ENCODE assay signal across 1 cellular context in the genomic region with DNA sequence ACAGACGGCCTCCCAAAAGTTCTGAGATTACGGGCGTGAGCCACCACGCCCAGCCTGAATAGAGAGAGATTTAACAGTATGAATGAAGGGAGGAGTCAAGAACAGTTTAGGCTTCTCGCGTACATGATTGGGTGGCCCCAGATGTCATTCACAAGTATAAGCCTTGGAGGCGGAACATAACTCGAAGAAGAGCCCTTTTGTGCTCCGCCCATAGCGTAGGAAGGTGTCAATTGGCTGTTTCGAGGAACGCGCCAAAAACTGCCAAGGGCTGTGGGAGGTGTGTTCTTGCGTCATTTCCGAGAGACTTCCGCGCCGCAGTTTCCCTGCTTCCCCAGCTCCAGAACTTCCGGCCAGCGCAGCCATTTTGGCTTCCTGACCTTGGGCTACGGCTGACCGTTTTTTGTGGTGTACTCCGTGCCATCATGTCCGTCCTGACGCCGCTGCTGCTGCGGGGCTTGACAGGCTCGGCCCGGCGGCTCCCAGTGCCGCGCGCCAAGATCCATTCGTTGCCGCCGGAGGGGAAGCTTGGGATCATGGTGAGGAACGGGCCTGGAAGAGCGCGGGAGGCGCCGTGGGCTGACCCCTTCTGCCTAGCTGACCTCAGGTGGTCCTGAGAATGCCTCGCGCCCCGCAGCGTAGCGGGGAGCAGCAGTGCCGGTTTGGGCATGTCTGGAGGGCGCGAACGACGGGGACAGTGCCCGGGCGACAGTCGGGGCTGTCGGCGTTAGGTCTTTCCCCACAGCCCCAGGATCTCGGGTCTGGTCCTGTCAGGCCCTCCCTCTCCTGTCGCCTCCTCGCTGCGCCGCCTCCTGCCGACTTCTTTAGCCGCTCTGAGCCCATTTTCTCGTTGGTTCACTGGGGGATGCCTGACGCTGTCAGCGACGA.
A peak's percentile ranks its signal among the peaks of the same experiment; 100 is the strongest.
TF ChIP-seq lines count a peak whose summit lies in the region.

Gene COX8A (plus strand): TSS at position 362 of the 885 bp plus-strand sequence. CDS start 61 bp downstream, at position 423.

TF ChIP-seq in HepG2, 621 proteins besides CTCF, POLR2A, EP300 and RAD21 (continues in another document):
- TF ChIP-seq ZNF431 (CRISPR knock-in tag; IDR thresholded peaks at IDR 0.05; ENCODE audit: borderline replicate concordance, low read depth) (peak; percentile 90), ZNF644 (CRISPR knock-in tag; IDR thresholded peaks at IDR 0.05; ENCODE audit: low read depth) (no peak), ZBTB26 (CRISPR knock-in tag; IDR thresholded peaks at IDR 0.05; ENCODE audit: borderline replicate concordance) (peak; percentile 70), SIX4 (CRISPR knock-in tag; IDR thresholded peaks at IDR 0.05) (peak; percentile 37; the same call in 1 of the 2 replicates), JDP2 (CRISPR knock-in tag; IDR thresholded peaks at IDR 0.05; ENCODE audit: borderline replicate concordance) (no peak), SMAD9 (CRISPR knock-in tag; IDR thresholded peaks at IDR 0.05) (peak; percentile 96; the same call in 1 of the 2 replicates), MXD1 (CRISPR knock-in tag; IDR thresholded peaks at IDR 0.05) (no peak; the same call in 1 of the 2 replicates), SP4 (CRISPR knock-in tag; IDR thresholded peaks at IDR 0.05) (peak; percentile 92), ZNF460 (CRISPR knock-in tag; IDR thresholded peaks at IDR 0.05; ENCODE audit: borderline replicate concordance) (0 out of 2 replicates have a peak, but pooled peaks have one; percentile 45), XRCC5 (optimal IDR thresholded peaks at IDR 0.05; ENCODE audit: low read length) (peak; percentile 55), ZNF124 (CRISPR knock-in tag; IDR thresholded peaks at IDR 0.05) (no peak), ZBTB7B (CRISPR knock-in tag; IDR thresholded peaks at IDR 0.05) (peak; percentile 57), THAP11 (CRISPR knock-in tag; IDR thresholded peaks at IDR 0.05) (peak; percentile 94), ERF (CRISPR knock-in tag; IDR thresholded peaks at IDR 0.05) (peak; percentile 57; the same call in 1 of the 2 replicates), ZNF790 (CRISPR knock-in tag; IDR thresholded peaks at IDR 0.05; ENCODE audit: borderline replicate concordance) (no peak), ZNF329 (CRISPR knock-in tag; IDR thresholded peaks at IDR 0.05; ENCODE audit: low read depth) (0 out of 2 replicates have a peak, but pooled peaks have one; percentile 55), RCOR2 (CRISPR knock-in tag; IDR thresholded peaks at IDR 0.05) (no peak), ZNF432 (CRISPR knock-in tag; IDR thresholded peaks at IDR 0.05; ENCODE audit: borderline replicate concordance) (peak; percentile 41; the same call in 1 of the 2 replicates), KLF12 (CRISPR knock-in tag; IDR thresholded peaks at IDR 0.05; ENCODE audit: borderline replicate concordance) (0 out of 2 replicates have a peak, but pooled peaks have one; percentile 45)
- TF ChIP-seq, protein P1, sequence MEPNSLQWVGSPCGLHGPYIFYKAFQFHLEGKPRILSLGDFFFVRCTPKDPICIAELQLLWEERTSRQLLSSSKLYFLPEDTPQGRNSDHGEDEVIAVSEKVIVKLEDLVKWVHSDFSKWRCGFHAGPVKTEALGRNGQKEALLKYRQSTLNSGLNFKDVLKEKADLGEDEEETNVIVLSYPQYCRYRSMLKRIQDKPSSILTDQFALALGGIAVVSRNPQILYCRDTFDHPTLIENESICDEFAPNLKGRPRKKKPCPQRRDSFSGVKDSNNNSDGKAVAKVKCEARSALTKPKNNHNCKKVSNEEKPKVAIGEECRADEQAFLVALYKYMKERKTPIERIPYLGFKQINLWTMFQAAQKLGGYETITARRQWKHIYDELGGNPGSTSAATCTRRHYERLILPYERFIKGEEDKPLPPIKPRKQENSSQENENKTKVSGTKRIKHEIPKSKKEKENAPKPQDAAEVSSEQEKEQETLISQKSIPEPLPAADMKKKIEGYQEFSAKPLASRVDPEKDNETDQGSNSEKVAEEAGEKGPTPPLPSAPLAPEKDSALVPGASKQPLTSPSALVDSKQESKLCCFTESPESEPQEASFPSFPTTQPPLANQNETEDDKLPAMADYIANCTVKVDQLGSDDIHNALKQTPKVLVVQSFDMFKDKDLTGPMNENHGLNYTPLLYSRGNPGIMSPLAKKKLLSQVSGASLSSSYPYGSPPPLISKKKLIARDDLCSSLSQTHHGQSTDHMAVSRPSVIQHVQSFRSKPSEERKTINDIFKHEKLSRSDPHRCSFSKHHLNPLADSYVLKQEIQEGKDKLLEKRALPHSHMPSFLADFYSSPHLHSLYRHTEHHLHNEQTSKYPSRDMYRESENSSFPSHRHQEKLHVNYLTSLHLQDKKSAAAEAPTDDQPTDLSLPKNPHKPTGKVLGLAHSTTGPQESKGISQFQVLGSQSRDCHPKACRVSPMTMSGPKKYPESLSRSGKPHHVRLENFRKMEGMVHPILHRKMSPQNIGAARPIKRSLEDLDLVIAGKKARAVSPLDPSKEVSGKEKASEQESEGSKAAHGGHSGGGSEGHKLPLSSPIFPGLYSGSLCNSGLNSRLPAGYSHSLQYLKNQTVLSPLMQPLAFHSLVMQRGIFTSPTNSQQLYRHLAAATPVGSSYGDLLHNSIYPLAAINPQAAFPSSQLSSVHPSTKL (CRISPR knock-in tag; IDR thresholded peaks at IDR 0.05), result peak; percentile 56; the same call in 1 of the 2 replicates
- TF ChIP-seq, protein P2, sequence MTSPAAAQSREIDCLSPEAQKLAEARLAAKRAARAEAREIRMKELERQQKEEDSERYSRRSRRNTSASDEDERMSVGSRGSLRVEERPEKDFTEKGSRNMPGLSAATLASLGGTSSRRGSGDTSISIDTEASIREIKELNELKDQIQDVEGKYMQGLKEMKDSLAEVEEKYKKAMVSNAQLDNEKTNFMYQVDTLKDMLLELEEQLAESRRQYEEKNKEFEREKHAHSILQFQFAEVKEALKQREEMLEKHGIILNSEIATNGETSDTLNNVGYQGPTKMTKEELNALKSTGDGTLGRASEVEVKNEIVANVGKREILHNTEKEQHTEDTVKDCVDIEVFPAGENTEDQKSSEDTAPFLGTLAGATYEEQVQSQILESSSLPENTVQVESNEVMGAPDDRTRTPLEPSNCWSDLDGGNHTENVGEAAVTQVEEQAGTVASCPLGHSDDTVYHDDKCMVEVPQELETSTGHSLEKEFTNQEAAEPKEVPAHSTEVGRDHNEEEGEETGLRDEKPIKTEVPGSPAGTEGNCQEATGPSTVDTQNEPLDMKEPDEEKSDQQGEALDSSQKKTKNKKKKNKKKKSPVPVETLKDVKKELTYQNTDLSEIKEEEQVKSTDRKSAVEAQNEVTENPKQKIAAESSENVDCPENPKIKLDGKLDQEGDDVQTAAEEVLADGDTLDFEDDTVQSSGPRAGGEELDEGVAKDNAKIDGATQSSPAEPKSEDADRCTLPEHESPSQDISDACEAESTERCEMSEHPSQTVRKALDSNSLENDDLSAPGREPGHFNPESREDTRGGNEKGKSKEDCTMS (CRISPR knock-in tag; conservative IDR thresholded peaks at IDR 0.05), result no peak
- TF ChIP-seq, protein P3, sequence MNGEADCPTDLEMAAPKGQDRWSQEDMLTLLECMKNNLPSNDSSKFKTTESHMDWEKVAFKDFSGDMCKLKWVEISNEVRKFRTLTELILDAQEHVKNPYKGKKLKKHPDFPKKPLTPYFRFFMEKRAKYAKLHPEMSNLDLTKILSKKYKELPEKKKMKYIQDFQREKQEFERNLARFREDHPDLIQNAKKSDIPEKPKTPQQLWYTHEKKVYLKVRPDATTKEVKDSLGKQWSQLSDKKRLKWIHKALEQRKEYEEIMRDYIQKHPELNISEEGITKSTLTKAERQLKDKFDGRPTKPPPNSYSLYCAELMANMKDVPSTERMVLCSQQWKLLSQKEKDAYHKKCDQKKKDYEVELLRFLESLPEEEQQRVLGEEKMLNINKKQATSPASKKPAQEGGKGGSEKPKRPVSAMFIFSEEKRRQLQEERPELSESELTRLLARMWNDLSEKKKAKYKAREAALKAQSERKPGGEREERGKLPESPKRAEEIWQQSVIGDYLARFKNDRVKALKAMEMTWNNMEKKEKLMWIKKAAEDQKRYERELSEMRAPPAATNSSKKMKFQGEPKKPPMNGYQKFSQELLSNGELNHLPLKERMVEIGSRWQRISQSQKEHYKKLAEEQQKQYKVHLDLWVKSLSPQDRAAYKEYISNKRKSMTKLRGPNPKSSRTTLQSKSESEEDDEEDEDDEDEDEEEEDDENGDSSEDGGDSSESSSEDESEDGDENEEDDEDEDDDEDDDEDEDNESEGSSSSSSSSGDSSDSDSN (CRISPR knock-in tag; IDR thresholded peaks at IDR 0.05), result peak; percentile 78; the same call in 1 of the 2 replicates
- TF ChIP-seq, protein P4, sequence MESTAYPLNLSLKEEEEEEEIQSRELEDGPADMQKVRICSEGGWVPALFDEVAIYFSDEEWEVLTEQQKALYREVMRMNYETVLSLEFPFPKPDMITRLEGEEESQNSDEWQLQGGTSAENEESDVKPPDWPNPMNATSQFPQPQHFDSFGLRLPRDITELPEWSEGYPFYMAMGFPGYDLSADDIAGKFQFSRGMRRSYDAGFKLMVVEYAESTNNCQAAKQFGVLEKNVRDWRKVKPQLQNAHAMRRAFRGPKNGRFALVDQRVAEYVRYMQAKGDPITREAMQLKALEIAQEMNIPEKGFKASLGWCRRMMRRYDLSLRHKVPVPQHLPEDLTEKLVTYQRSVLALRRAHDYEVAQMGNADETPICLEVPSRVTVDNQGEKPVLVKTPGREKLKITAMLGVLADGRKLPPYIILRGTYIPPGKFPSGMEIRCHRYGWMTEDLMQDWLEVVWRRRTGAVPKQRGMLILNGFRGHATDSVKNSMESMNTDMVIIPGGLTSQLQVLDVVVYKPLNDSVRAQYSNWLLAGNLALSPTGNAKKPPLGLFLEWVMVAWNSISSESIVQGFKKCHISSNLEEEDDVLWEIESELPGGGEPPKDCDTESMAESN (CRISPR knock-in tag; conservative IDR thresholded peaks at IDR 0.05), result peak; percentile 84
- TF ChIP-seq, protein P5, sequence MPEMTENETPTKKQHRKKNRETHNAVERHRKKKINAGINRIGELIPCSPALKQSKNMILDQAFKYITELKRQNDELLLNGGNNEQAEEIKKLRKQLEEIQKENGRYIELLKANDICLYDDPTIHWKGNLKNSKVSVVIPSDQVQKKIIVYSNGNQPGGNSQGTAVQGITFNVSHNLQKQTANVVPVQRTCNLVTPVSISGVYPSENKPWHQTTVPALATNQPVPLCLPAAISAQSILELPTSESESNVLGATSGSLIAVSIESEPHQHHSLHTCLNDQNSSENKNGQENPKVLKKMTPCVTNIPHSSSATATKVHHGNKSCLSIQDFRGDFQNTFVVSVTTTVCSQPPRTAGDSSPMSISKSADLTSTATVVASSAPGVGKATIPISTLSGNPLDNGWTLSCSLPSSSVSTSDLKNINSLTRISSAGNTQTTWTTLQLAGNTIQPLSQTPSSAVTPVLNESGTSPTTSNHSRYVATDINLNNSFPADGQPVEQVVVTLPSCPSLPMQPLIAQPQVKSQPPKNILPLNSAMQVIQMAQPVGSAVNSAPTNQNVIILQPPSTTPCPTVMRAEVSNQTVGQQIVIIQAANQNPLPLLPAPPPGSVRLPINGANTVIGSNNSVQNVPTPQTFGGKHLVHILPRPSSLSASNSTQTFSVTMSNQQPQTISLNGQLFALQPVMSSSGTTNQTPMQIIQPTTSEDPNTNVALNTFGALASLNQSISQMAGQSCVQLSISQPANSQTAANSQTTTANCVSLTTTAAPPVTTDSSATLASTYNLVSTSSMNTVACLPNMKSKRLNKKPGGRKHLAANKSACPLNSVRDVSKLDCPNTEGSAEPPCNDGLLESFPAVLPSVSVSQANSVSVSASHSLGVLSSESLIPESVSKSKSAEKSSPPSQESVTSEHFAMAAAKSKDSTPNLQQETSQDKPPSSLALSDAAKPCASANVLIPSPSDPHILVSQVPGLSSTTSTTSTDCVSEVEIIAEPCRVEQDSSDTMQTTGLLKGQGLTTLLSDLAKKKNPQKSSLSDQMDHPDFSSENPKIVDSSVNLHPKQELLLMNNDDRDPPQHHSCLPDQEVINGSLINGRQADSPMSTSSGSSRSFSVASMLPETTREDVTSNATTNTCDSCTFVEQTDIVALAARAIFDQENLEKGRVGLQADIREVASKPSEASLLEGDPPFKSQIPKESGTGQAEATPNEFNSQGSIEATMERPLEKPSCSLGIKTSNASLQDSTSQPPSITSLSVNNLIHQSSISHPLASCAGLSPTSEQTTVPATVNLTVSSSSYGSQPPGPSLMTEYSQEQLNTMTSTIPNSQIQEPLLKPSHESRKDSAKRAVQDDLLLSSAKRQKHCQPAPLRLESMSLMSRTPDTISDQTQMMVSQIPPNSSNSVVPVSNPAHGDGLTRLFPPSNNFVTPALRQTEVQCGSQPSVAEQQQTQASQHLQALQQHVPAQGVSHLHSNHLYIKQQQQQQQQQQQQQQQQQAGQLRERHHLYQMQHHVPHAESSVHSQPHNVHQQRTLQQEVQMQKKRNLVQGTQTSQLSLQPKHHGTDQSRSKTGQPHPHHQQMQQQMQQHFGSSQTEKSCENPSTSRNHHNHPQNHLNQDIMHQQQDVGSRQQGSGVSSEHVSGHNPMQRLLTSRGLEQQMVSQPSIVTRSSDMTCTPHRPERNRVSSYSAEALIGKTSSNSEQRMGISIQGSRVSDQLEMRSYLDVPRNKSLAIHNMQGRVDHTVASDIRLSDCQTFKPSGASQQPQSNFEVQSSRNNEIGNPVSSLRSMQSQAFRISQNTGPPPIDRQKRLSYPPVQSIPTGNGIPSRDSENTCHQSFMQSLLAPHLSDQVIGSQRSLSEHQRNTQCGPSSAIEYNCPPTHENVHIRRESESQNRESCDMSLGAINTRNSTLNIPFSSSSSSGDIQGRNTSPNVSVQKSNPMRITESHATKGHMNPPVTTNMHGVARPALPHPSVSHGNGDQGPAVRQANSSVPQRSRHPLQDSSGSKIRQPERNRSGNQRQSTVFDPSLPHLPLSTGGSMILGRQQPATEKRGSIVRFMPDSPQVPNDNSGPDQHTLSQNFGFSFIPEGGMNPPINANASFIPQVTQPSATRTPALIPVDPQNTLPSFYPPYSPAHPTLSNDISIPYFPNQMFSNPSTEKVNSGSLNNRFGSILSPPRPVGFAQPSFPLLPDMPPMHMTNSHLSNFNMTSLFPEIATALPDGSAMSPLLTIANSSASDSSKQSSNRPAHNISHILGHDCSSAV (CRISPR knock-in tag; IDR thresholded peaks at IDR 0.05; ENCODE audit: borderline replicate concordance), result no peak
- TF ChIP-seq, protein P6, sequence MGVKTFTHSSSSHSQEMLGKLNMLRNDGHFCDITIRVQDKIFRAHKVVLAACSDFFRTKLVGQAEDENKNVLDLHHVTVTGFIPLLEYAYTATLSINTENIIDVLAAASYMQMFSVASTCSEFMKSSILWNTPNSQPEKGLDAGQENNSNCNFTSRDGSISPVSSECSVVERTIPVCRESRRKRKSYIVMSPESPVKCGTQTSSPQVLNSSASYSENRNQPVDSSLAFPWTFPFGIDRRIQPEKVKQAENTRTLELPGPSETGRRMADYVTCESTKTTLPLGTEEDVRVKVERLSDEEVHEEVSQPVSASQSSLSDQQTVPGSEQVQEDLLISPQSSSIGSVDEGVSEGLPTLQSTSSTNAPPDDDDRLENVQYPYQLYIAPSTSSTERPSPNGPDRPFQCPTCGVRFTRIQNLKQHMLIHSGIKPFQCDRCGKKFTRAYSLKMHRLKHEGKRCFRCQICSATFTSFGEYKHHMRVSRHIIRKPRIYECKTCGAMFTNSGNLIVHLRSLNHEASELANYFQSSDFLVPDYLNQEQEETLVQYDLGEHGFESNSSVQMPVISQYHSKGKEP (CRISPR knock-in tag; IDR thresholded peaks at IDR 0.05), result 0 out of 2 replicates have a peak, but pooled peaks have one; percentile 19
